Comparison of ENCODE assay signal across 14 cellular contexts in genomic region chr20:25548613-25549086, GRCh38.
"Had no signal": no experiment of that assay in that cellular context is flagged by ENCODE, and none has a peak within 500 bp of the region (broad histone marks: within the 10 kb centered on the region; RNA-seq: fewer than 3 reads in every experiment).

No MANE protein-coding gene starts in this region.

- H3K27ac ChIP-seq: colonic mucosa, gastroesophageal sphincter, psoas muscle, thyroid gland had no signal

- H3K9me3 ChIP-seq: colonic mucosa, gastroesophageal sphincter, psoas muscle, thyroid gland had no signal

- ATAC-seq: activated CD8-positive, alpha-beta T cell treated with anti-CD3 and anti-CD28 coated beads for 36 hours; gastroesophageal sphincter; psoas muscle; T-cell had no signal

- H3K4me1 ChIP-seq: colonic mucosa, psoas muscle had no signal

- H3K27me3 ChIP-seq: colonic mucosa, gastroesophageal sphincter, thyroid gland had no signal

- H3K4me3 ChIP-seq: colonic mucosa, gastroesophageal sphincter, psoas muscle, thyroid gland had no signal

- H3K36me3 ChIP-seq: colonic mucosa, gastroesophageal sphincter, thyroid gland had no signal

- DNase-seq: activated CD4-positive, alpha-beta T cell treated with anti-CD3 and anti-CD28 coated beads for 4 hours; activated CD8-positive, alpha-beta T cell treated with anti-CD3 and anti-CD28 coated beads for 36 hours; activated naive CD4-positive, alpha-beta T cell treated with Interleukin-2 at 50 U/mL for 16 hours; caudate nucleus; colonic mucosa; kidney glomerular epithelial cell; psoas muscle; stimulated activated CD4-positive, alpha-beta T cell treated with anti-CD3 and anti-CD28 coated beads, Interleukin-12 subunit alpha, Interleukin-12 subunit beta, amount 100 ng/mL, for 4 hours; stimulated activated CD4-positive, alpha-beta T cell treated with anti-CD3 and anti-CD28 coated beads, Interleukin-2, amount 100 ng/mL, for 48 hours; stimulated activated CD8-positive, alpha-beta memory T cell treated with anti-CD3 and anti-CD28 coated beads, Interleukin-4, amount 100 ng/mL, for 48 hours; T-cell; T1000; thyroid gland had no signal
